ENCODE assay signal across 21 cellular contexts in genomic region chr16:85665373-85665740, GRCh38. TPM values are rescaled to one million over a fixed set of nuclear protein-coding genes. Genes with fewer than 3 reads are reported as not detected.
DNase-seq lines count a peak whose midpoint lies in the region; ATAC-seq, FAIRE-seq and TF ChIP-seq lines count a peak whose summit lies in the region.
"Had no signal": no experiment of that assay in that cellular context is flagged by ENCODE, and none has a peak within 500 bp of the region (broad histone marks: within the 10 kb centered on the region; RNA-seq: fewer than 3 reads in every experiment).

No MANE protein-coding gene starts in this region.

- H3K36me3 Mint-ChIP-seq in activated naive CD8-positive, alpha-beta T cell treated with anti-CD3 and anti-CD28 coated beads for 36 hours = peaks cover 4% of the 10 kb centered on the region
- H3K36me3 Mint-ChIP-seq in activated naive CD8-positive, alpha-beta T cell treated with anti-CD3 and anti-CD28 coated beads, Interleukin-2, amount 50 U/mL, for 24 hours (ENCODE audit: low read depth) = peaks cover 22% of the 10 kb centered on the region
- peaks cover 90% of the 10 kb centered on the region for H3K36me3 Mint-ChIP-seq in stimulated activated effector memory CD8-positive, alpha-beta T cell treated with anti-CD3 and anti-CD28 coated beads, Interleukin-12 subunit alpha, Interleukin-12 subunit beta, amount 100 ng/mL, for 72 hours

- H3K4me3 ChIP-seq in K562 (no peak overlapping the region), HepG2 (replicated peaks in 1 of 3; ENCODE audit: insufficient read depth in 1 of 3, low read depth in 2 of 3, low read length in 3 of 3) (no peak overlapping the region), colonic mucosa (no peak overlapping the region)
- H3K4me3 ChIP-seq: SJCRH30 had no signal

- H4K20me1 ChIP-seq in K562 (replicated peaks; ENCODE audit: control insufficient read depth, insufficient read depth, low read length) (peaks cover 26% of the 10 kb centered on the region), HepG2 (ENCODE audit: insufficient read depth, low read length) (peaks cover 5% of the 10 kb centered on the region; the same call in 1 of the 2 replicates)

- TF ChIP-seq RAD21 in K562 (CRISPR knock-in tag; conservative IDR thresholded peaks at IDR 0.05 in 1 of 2, IDR thresholded peaks at IDR 0.05 in 1 of 2) (no peak), HepG2 (CRISPR knock-in tag; IDR thresholded peaks at IDR 0.05) (no peak)

- no peaks in the 10 kb centered on the region for H3K9me3 ChIP-seq in K562 (replicated peaks; ENCODE audit: control insufficient read depth, insufficient read depth, low read depth, low read length)
- H3K9me3 ChIP-seq in HepG2 (ENCODE audit: low read length) = no peaks in the 10 kb centered on the region
- H3K9me3 ChIP-seq in colonic mucosa = no peaks in the 10 kb centered on the region
- H3K9me3 ChIP-seq: SJCRH30 had no signal

- H3K9me3 Mint-ChIP-seq in activated naive CD8-positive, alpha-beta T cell treated with anti-CD3 and anti-CD28 coated beads for 36 hours = no peaks in the 10 kb centered on the region
- no peaks in the 10 kb centered on the region for H3K9me3 Mint-ChIP-seq in activated naive CD8-positive, alpha-beta T cell treated with anti-CD3 and anti-CD28 coated beads, Interleukin-2, amount 50 U/mL, for 24 hours
- H3K9me3 Mint-ChIP-seq in stimulated activated effector memory CD8-positive, alpha-beta T cell treated with anti-CD3 and anti-CD28 coated beads, Interleukin-12 subunit alpha, Interleukin-12 subunit beta, amount 100 ng/mL, for 72 hours = no peaks in the 10 kb centered on the region
- H3K9me3 Mint-ChIP-seq: CD8-positive, alpha-beta T cell had no signal

- no peak overlapping the region for H3K4me3 Mint-ChIP-seq in activated naive CD8-positive, alpha-beta T cell treated with anti-CD3 and anti-CD28 coated beads for 36 hours
- H3K4me3 Mint-ChIP-seq in activated naive CD8-positive, alpha-beta T cell treated with anti-CD3 and anti-CD28 coated beads, Interleukin-2, amount 50 U/mL, for 24 hours = no peak overlapping the region
- no peak overlapping the region for H3K4me3 Mint-ChIP-seq in stimulated activated effector memory CD8-positive, alpha-beta T cell treated with anti-CD3 and anti-CD28 coated beads, Interleukin-12 subunit alpha, Interleukin-12 subunit beta, amount 100 ng/mL, for 72 hours
- H3K4me3 Mint-ChIP-seq: CD8-positive, alpha-beta T cell had no signal

- intact Hi-C loops in K562 (cut with micrococcal nuclease) (no loop called here), HepG2 (cut with micrococcal nuclease; ENCODE audit: unreplicated experiment) (no loop called here), colonic mucosa (cut with DNase I) (no loop called here)

- in situ Hi-C loops in K562 (cut with MboI) = no loop called here
- in situ Hi-C loops in HepG2 (cut with HindIII; ENCODE audit: extremely low pct_ligation_motif_present, low pct_unique_long_range_greater_than_20kb) = no loop called here

- H3K79me2 ChIP-seq in K562 (ENCODE audit: control insufficient read depth, insufficient read depth, low read length) (peaks cover 16% of the 10 kb centered on the region; the same call in 2 of the 3 replicates), HepG2 (ENCODE audit: insufficient read depth, low read length) (no peaks in the 10 kb centered on the region)

- POLR2A ChIA-PET in K562 (lab: Yijun Ruan, JAX) (interaction anchor here (1.6 kb wide), 1 partner anchor 17 kb away, joined by 4 read pairs; no protein-coding TSS in a partner anchor), HepG2 (lab: Yijun Ruan, JAX) (no interaction called here)

- H3K4me2 ChIP-seq in K562 (ENCODE audit: insufficient read depth, low read length) (no peak overlapping the region), HepG2 (ENCODE audit: low read depth, low read length) (no peak overlapping the region)

- H3K27ac ChIP-seq in K562 (ENCODE audit: extremely low read depth, low read depth, low read length) (no peak overlapping the region), HepG2 (ENCODE audit: extremely low read length, insufficient read depth, low read length) (no peak overlapping the region), colonic mucosa (no peak overlapping the region)
- H3K27ac ChIP-seq: HL-60, SJCRH30 had no signal

- H3K4me1 Mint-ChIP-seq in activated naive CD8-positive, alpha-beta T cell treated with anti-CD3 and anti-CD28 coated beads for 36 hours = peaks cover 1% of the 10 kb centered on the region
- H3K4me1 Mint-ChIP-seq in activated naive CD8-positive, alpha-beta T cell treated with anti-CD3 and anti-CD28 coated beads, Interleukin-2, amount 50 U/mL, for 24 hours = no peaks in the 10 kb centered on the region
- H3K4me1 Mint-ChIP-seq in stimulated activated effector memory CD8-positive, alpha-beta T cell treated with anti-CD3 and anti-CD28 coated beads, Interleukin-12 subunit alpha, Interleukin-12 subunit beta, amount 100 ng/mL, for 72 hours = no peaks in the 10 kb centered on the region

- CTCF ChIA-PET in K562 (lab: Yijun Ruan, JAX; ENCODE audit: low intra/inter-chr PET ratio) (no interaction called here), HepG2 (lab: Yijun Ruan, JAX; ENCODE audit: low intra/inter-chr PET ratio, low total read pairs) (no interaction called here)

- 0 out of 2 replicates have a peak, but pooled peaks have one; percentile 11 for TF ChIP-seq POLR2A in K562 (conservative IDR thresholded peaks at IDR 0.05)
- no peak for TF ChIP-seq POLR2A in HepG2 (IDR thresholded peaks at IDR 0.05; ENCODE audit: insufficient read depth in 1 of 2, low read depth in 2 of 2, low read length in 2 of 2)

- H3K9ac ChIP-seq in K562 (ENCODE audit: insufficient read depth in 1 of 2, low read depth in 2 of 2, low read length in 2 of 2) (0 out of 4 replicates have a peak overlapping the region, but pooled peaks of 1 of the 2 experiments have one; percentile 20), HepG2 (ENCODE audit: insufficient read depth, low read depth, low read length) (no peak overlapping the region), colonic mucosa (ENCODE audit: low read depth in 2 of 2, low read length in 2 of 2) (no peak overlapping the region)

- no peak overlapping the region for H2AFZ ChIP-seq in K562 (ENCODE audit: low read depth, low read length)
- no peak overlapping the region for H2AFZ ChIP-seq in HepG2 (ENCODE audit: low read length)

- TF ChIP-seq EP300 in K562 (IDR thresholded peaks at IDR 0.05; ENCODE audit: low read length) (no peak), HepG2 (IDR thresholded peaks at IDR 0.05; ENCODE audit: low read depth in 2 of 2, low read length in 2 of 2) (no peak), HepG2 (CRISPR knock-in tag; IDR thresholded peaks at IDR 0.05; ENCODE audit: borderline replicate concordance) (no peak)

- TF ChIP-seq CTCF in K562 (IDR thresholded peaks at IDR 0.05 in 2 of 3, conservative IDR thresholded peaks at IDR 0.05 in 1 of 3; ENCODE audit: insufficient read depth in 2 of 3, low read depth in 1 of 3, low read length in 3 of 3) (no peak), HepG2 (CRISPR knock-in tag; IDR thresholded peaks at IDR 0.05) (no peak), colonic mucosa (IDR thresholded peaks at IDR 0.05) (no peak)

- no peak for DNase-seq in activated naive CD8-positive, alpha-beta T cell treated with anti-CD3 and anti-CD28 coated beads for 36 hours
- no peak for DNase-seq in activated naive CD8-positive, alpha-beta T cell treated with anti-CD3 and anti-CD28 coated beads, Interleukin-2, amount 50 U/mL, for 24 hours
- DNase-seq in K562 (ENCODE audit: extremely low read depth in 1 of 4, low spot score in 3 of 4) (no peak), HepG2 (ENCODE audit: low spot score) (no peak), colonic mucosa (no peak), NCI-H524 treated with DMSO at 0.1 percent for 48 hours (lab: John Stamatoyannopoulos, UW) (no peak)
- no peak for DNase-seq in stimulated activated effector memory CD8-positive, alpha-beta T cell treated with anti-CD3 and anti-CD28 coated beads, Interleukin-12 subunit alpha, Interleukin-12 subunit beta, amount 100 ng/mL, for 72 hours (ENCODE audit: low spot score in 2 of 2)
- DNase-seq: AML-193; CD8-positive, alpha-beta T cell; DND-41; NCI-H1105 treated with DMSO at 0.1 percent for 48 hours; NCI-H2029 treated with DMSO at 0.1 percent for 48 hours; NCI-H2171; NCI-H345; NCI-H524; NCI-H82; SJCRH30 had no signal

- H3K27me3 Mint-ChIP-seq in activated naive CD8-positive, alpha-beta T cell treated with anti-CD3 and anti-CD28 coated beads for 36 hours = no peaks in the 10 kb centered on the region
- no peaks in the 10 kb centered on the region for H3K27me3 Mint-ChIP-seq in activated naive CD8-positive, alpha-beta T cell treated with anti-CD3 and anti-CD28 coated beads, Interleukin-2, amount 50 U/mL, for 24 hours

- no peak for FAIRE-seq in K562 (lab: Jason Lieb, UNC)
- no peak for FAIRE-seq in HepG2 (lab: Jason Lieb, UNC)
- FAIRE-seq: GM12892 had no signal

- no peaks in the 10 kb centered on the region for H3K27me3 ChIP-seq in K562 (ENCODE audit: control insufficient read depth in 2 of 2, insufficient read depth in 2 of 2, low read length in 2 of 2)
- no peaks in the 10 kb centered on the region for H3K27me3 ChIP-seq in HepG2 (ENCODE audit: control insufficient read depth in 1 of 2, insufficient read depth in 2 of 2, low read length in 2 of 2)
- no peaks in the 10 kb centered on the region for H3K27me3 ChIP-seq in colonic mucosa
- H3K27me3 ChIP-seq: SJCRH30 had no signal

- no peaks in the 10 kb centered on the region for H3K9me1 ChIP-seq in K562 (ENCODE audit: control insufficient read depth, insufficient read depth, low read length)

- ATAC-seq in activated naive CD8-positive, alpha-beta T cell treated with anti-CD3 and anti-CD28 coated beads, Interleukin-2, amount 50 U/mL, for 24 hours = no peak
- no peak for ATAC-seq in K562
- no peak for ATAC-seq in HepG2
- ATAC-seq in stimulated activated effector memory CD8-positive, alpha-beta T cell treated with anti-CD3 and anti-CD28 coated beads, Interleukin-12 subunit alpha, Interleukin-12 subunit beta, amount 100 ng/mL, for 72 hours = no peak
- ATAC-seq in GM21447 (IDR thresholded peaks at IDR 0.05; ENCODE audit: unreplicated experiment) = no peak
- ATAC-seq: CD8-positive, alpha-beta T cell; Panc1 had no signal

- H3K36me3 ChIP-seq in K562 (ENCODE audit: control insufficient read depth, insufficient read depth, low read length) (peaks cover 99% of the 10 kb centered on the region), HepG2 (replicated peaks in 1 of 2; ENCODE audit: control insufficient read depth in 1 of 2, insufficient read depth in 2 of 2, low read length in 2 of 2) (peaks cover 69 to 96% of the 10 kb centered on the region in 2 experiments), colonic mucosa (peaks cover 53% of the 10 kb centered on the region)

- H3K4me1 ChIP-seq in K562 (replicated peaks in 1 of 2; ENCODE audit: control insufficient read depth in 2 of 2, insufficient read depth in 2 of 2, low read length in 2 of 2) (peaks cover 0 to 8% of the 10 kb centered on the region in 2 experiments; a peak in 1 of 5 replicates), HepG2 (ENCODE audit: insufficient read depth, low read length) (no peaks in the 10 kb centered on the region), colonic mucosa (no peaks in the 10 kb centered on the region)
- H3K4me1 ChIP-seq: SJCRH30 had no signal

- BruUV-seq in K562 (replicated peaks; lab: Mats Ljungman, UMichigan) = no TSS peak
- BruUV-seq in HepG2 (replicated peaks; lab: Mats Ljungman, UMichigan) = no TSS peak

- H3K27ac Mint-ChIP-seq in activated naive CD8-positive, alpha-beta T cell treated with anti-CD3 and anti-CD28 coated beads for 36 hours = peak overlapping the region; percentile 34
- no peak overlapping the region for H3K27ac Mint-ChIP-seq in activated naive CD8-positive, alpha-beta T cell treated with anti-CD3 and anti-CD28 coated beads, Interleukin-2, amount 50 U/mL, for 24 hours
- peak overlapping the region; percentile 82 for H3K27ac Mint-ChIP-seq in stimulated activated effector memory CD8-positive, alpha-beta T cell treated with anti-CD3 and anti-CD28 coated beads, Interleukin-12 subunit alpha, Interleukin-12 subunit beta, amount 100 ng/mL, for 72 hours
- H3K27ac Mint-ChIP-seq: CD8-positive, alpha-beta T cell had no signal

- 96% methylated on average over 11 of the region's 12 CpGs for whole genome bisulfite sequencing in K562 (ENCODE audit: insufficient coverage, low coverage, missing lambda C conversion rate)
- WGBS in HepG2 (ENCODE audit: low lambda C conversion rate) = 99% methylated on average over 12 of the region's 12 CpGs

RNA-seq across cellular contexts. Expression of gene GINS2, which starts 23.4 kb away (rescaled TPM):
- total RNA-seq in activated naive CD8-positive, alpha-beta T cell treated with anti-CD3 and anti-CD28 coated beads for 36 hours = 10 to 100 TPM; 71.5 to 74.1 TPM
- total RNA-seq in K562 (2011; cell fraction: chromatin; rRNA removed; ENCODE audit: low replicate concordance) = 24.8 and 32.7 TPM in 2 replicates
- total RNA-seq in K562 (2011; cell fraction: nucleolus; rRNA removed) = 24.2 and 24.5 TPM in 2 replicates
- total RNA-seq in K562 (2011; cell fraction: nucleoplasm; rRNA removed) = 23.2 and 33.3 TPM in 2 replicates
- 42.0 and 44.2 TPM in 2 replicates for total RNA-seq in K562 (2014; rRNA removed)
- 43.8 and 47.3 TPM in 2 replicates for total RNA-seq in K562 (2014; rRNA removed; fragmentation: Illumina TruSeq; extraction: Trizol)
- total RNA-seq in K562 (2015; rRNA removed; fragmentation: Illumina TruSeq; extraction: Trizol) = 39.4 and 40.4 TPM in 2 replicates
- total RNA-seq in K562 (2021) = 57.5 and 61.6 TPM in 2 replicates
- polyA plus RNA-seq in K562 (2011; rRNA removed) = 38.4 and 44.6 TPM in 2 replicates
- 27.8 and 34.2 TPM in 2 replicates for polyA plus RNA-seq in K562 (2011; cell fraction: cytosol; rRNA removed)
- polyA plus RNA-seq in K562 (2011; cell fraction: nucleus; rRNA removed) = 15.7 and 20.5 TPM in 2 replicates
- 26.1 and 33.8 TPM in 2 replicates for polyA plus RNA-seq in K562 (2012)
- 41.4 and 49.8 TPM in 2 replicates for polyA plus RNA-seq in K562 (2014; fragmentation: Illumina TruSeq; extraction: Trizol)
- polyA plus RNA-seq in K562 (2014; fragmentation: Nextera tagmentation; extraction: Ambion mirVana) = 10 to 100 TPM; 61.3 to 76.2 TPM
- polyA plus RNA-seq in K562 (2014; rRNA removed) = 42.3 and 42.9 TPM in 2 replicates
- polyA minus RNA-seq in K562 (2011; rRNA and poly(A)+ RNA removed) = 25.6 and 28.3 TPM in 2 replicates
- 13.6 and 17.8 TPM in 2 replicates for polyA minus RNA-seq in K562 (2011; cell fraction: cytosol; rRNA and poly(A)+ RNA removed)
- polyA minus RNA-seq in K562 (2011; cell fraction: nucleus; rRNA and poly(A)+ RNA removed) = 10.2 and 13.2 TPM in 2 replicates
- total RNA-seq in HepG2 (2016; rRNA removed; fragmentation: Illumina TruSeq; extraction: Trizol) = 48.3 and 61.7 TPM in 2 replicates
- 23.8 and 27.0 TPM in 2 replicates for total RNA-seq in HepG2 (2016; cell fraction: cytosol; rRNA removed; fragmentation: Illumina TruSeq; extraction: Trizol; ENCODE audit: low read depth)
- total RNA-seq in HepG2 (2016; cell fraction: insoluble cytoplasmic fraction; rRNA removed; fragmentation: Illumina TruSeq; extraction: Trizol) = 48.0 and 66.5 TPM in 2 replicates
- total RNA-seq in HepG2 (2016; cell fraction: membrane; rRNA removed; fragmentation: Illumina TruSeq; extraction: Trizol) = 37.7 and 42.3 TPM in 2 replicates
- 23.1 and 24.3 TPM in 2 replicates for total RNA-seq in HepG2 (2016; cell fraction: nucleus; rRNA removed; fragmentation: Illumina TruSeq; extraction: Trizol)
- 7.7 and 10.6 TPM in 2 replicates for polyA plus RNA-seq in HepG2 (2011; rRNA removed)
- 8.9 and 11.0 TPM in 2 replicates for polyA plus RNA-seq in HepG2 (2011; cell fraction: cytosol; rRNA removed)
- 3.9 and 4.5 TPM in 2 replicates for polyA plus RNA-seq in HepG2 (2011; cell fraction: nucleus; rRNA removed)
- polyA plus RNA-seq in HepG2 (2012) = 5.7 and 16.9 TPM in 2 replicates
- polyA plus RNA-seq in HepG2 (2016; cell fraction: cytosol; fragmentation: Illumina TruSeq; extraction: Trizol; ENCODE audit: low read depth) = 28.1 and 34.5 TPM in 2 replicates
- polyA plus RNA-seq in HepG2 (2016; cell fraction: insoluble cytoplasmic fraction; fragmentation: Illumina TruSeq; extraction: Trizol; ENCODE audit: low read depth) = 76.0 and 95.5 TPM in 2 replicates
- polyA plus RNA-seq in HepG2 (2016; cell fraction: membrane; fragmentation: Illumina TruSeq; extraction: Trizol; ENCODE audit: low read depth) = 36.4 and 39.0 TPM in 2 replicates
- polyA plus RNA-seq in HepG2 (2016; cell fraction: nucleus; fragmentation: Illumina TruSeq; extraction: Trizol; ENCODE audit: insufficient read depth, low read depth) = 38.9 and 39.5 TPM in 2 replicates
- 7.2 and 33.6 TPM in 2 replicates for polyA minus RNA-seq in HepG2 (2011; rRNA and poly(A)+ RNA removed; ENCODE audit: low replicate concordance)
- 3.9 and 4.1 TPM in 2 replicates for polyA minus RNA-seq in HepG2 (2011; cell fraction: cytosol; rRNA and poly(A)+ RNA removed)
- polyA minus RNA-seq in HepG2 (2011; cell fraction: nucleus; rRNA and poly(A)+ RNA removed) = 4.7 and 6.2 TPM in 2 replicates
- 10 to 100 TPM in 1 of 2 donors, 1 to 10 TPM in 1; 6.1 to 39.9 TPM for total RNA-seq in colonic mucosa

RNA-seq across cellular contexts. Expression of gene GSE1, which starts 52.2 kb away (rescaled TPM):
- total RNA-seq in activated naive CD8-positive, alpha-beta T cell treated with anti-CD3 and anti-CD28 coated beads for 36 hours = 10 to 100 TPM; 25.1 to 27.6 TPM
- total RNA-seq in K562 (2011; cell fraction: chromatin; rRNA removed; ENCODE audit: low replicate concordance) = 692 and 1,066 TPM in 2 replicates
- 409 and 435 TPM in 2 replicates for total RNA-seq in K562 (2011; cell fraction: nucleolus; rRNA removed)
- 438 and 467 TPM in 2 replicates for total RNA-seq in K562 (2011; cell fraction: nucleoplasm; rRNA removed)
- total RNA-seq in K562 (2014; rRNA removed) (89.1 and 104 TPM in 2 replicates), K562 (2014; rRNA removed; fragmentation: Illumina TruSeq; extraction: Trizol) (40.9 and 41.8 TPM in 2 replicates), K562 (2015; rRNA removed; fragmentation: Illumina TruSeq; extraction: Trizol) (57.9 and 60.6 TPM in 2 replicates), K562 (2021) (208 and 244 TPM in 2 replicates), HepG2 (2016; rRNA removed; fragmentation: Illumina TruSeq; extraction: Trizol) (16.1 and 19.5 TPM in 2 replicates), colonic mucosa (100 to 1,000 TPM in 1 of 2 donors, 10 to 100 TPM in 1; 79.2 to 103 TPM)
- polyA plus RNA-seq in K562 (2011; rRNA removed) (54.2 and 64.0 TPM in 2 replicates), K562 (2014; fragmentation: Illumina TruSeq; extraction: Trizol) (116 and 138 TPM in 2 replicates), K562 (2014; fragmentation: Nextera tagmentation; extraction: Ambion mirVana) (10 to 100 TPM; 12.2 to 15.8 TPM), K562 (2014; rRNA removed) (101 and 116 TPM in 2 replicates), HepG2 (2011; rRNA removed) (31.2 and 37.7 TPM in 2 replicates)
- polyA plus RNA-seq in K562 (2011; cell fraction: cytosol; rRNA removed) = 54.1 and 55.3 TPM in 2 replicates
- polyA plus RNA-seq in K562 (2011; cell fraction: nucleus; rRNA removed) = 210 and 277 TPM in 2 replicates
- polyA plus RNA-seq in K562 (2012) = 113 and 125 TPM in 2 replicates
- 61.1 and 68.8 TPM in 2 replicates for polyA minus RNA-seq in K562 (2011; rRNA and poly(A)+ RNA removed)
- 106 and 121 TPM in 2 replicates for polyA minus RNA-seq in K562 (2011; cell fraction: cytosol; rRNA and poly(A)+ RNA removed)
- 117 and 133 TPM in 2 replicates for polyA minus RNA-seq in K562 (2011; cell fraction: nucleus; rRNA and poly(A)+ RNA removed)
- 13.0 and 16.7 TPM in 2 replicates for total RNA-seq in HepG2 (2016; cell fraction: cytosol; rRNA removed; fragmentation: Illumina TruSeq; extraction: Trizol; ENCODE audit: low read depth)
- total RNA-seq in HepG2 (2016; cell fraction: insoluble cytoplasmic fraction; rRNA removed; fragmentation: Illumina TruSeq; extraction: Trizol) = 15.4 and 17.4 TPM in 2 replicates
- 18.2 and 21.4 TPM in 2 replicates for total RNA-seq in HepG2 (2016; cell fraction: membrane; rRNA removed; fragmentation: Illumina TruSeq; extraction: Trizol)
- 31.6 and 33.0 TPM in 2 replicates for total RNA-seq in HepG2 (2016; cell fraction: nucleus; rRNA removed; fragmentation: Illumina TruSeq; extraction: Trizol)
- polyA plus RNA-seq in HepG2 (2011; cell fraction: cytosol; rRNA removed) = 20.9 and 26.7 TPM in 2 replicates
- polyA plus RNA-seq in HepG2 (2011; cell fraction: nucleus; rRNA removed) = 132 and 135 TPM in 2 replicates
- polyA plus RNA-seq in HepG2 (2012) = 43.5 and 43.7 TPM in 2 replicates
- polyA plus RNA-seq in HepG2 (2016; cell fraction: cytosol; fragmentation: Illumina TruSeq; extraction: Trizol; ENCODE audit: low read depth) = 1.4 and 1.7 TPM in 2 replicates
- polyA plus RNA-seq in HepG2 (2016; cell fraction: insoluble cytoplasmic fraction; fragmentation: Illumina TruSeq; extraction: Trizol; ENCODE audit: low read depth) = 22.8 and 30.2 TPM in 2 replicates
- 4.4 and 5.4 TPM in 2 replicates for polyA plus RNA-seq in HepG2 (2016; cell fraction: membrane; fragmentation: Illumina TruSeq; extraction: Trizol; ENCODE audit: low read depth)
- polyA plus RNA-seq in HepG2 (2016; cell fraction: nucleus; fragmentation: Illumina TruSeq; extraction: Trizol; ENCODE audit: insufficient read depth, low read depth) = 70.9 and 78.3 TPM in 2 replicates
- polyA minus RNA-seq in HepG2 (2011; rRNA and poly(A)+ RNA removed; ENCODE audit: low replicate concordance) = 24.8 and 50.4 TPM in 2 replicates
- 36.3 and 45.8 TPM in 2 replicates for polyA minus RNA-seq in HepG2 (2011; cell fraction: cytosol; rRNA and poly(A)+ RNA removed)
- 83.8 and 96.8 TPM in 2 replicates for polyA minus RNA-seq in HepG2 (2011; cell fraction: nucleus; rRNA and poly(A)+ RNA removed)
